10 cellular contexts compared by ENCODE assay signal in genomic region chr18:26386002-26386401, GRCh38.
DNase-seq lines count a peak whose midpoint lies in the region; ATAC-seq, FAIRE-seq and TF ChIP-seq lines count a peak whose summit lies in the region.
"Had no signal": no experiment of that assay in that cellular context is flagged by ENCODE, and none has a peak within 500 bp of the region (broad histone marks: within the 10 kb centered on the region; RNA-seq: fewer than 3 reads in every experiment).

No MANE protein-coding gene starts in this region.

- no peaks in the 10 kb centered on the region for H3K9me3 ChIP-seq in psoas muscle
- no peaks in the 10 kb centered on the region for H3K9me3 ChIP-seq in kidney (ENCODE audit: control insufficient read depth in 1 of 2, low read length in 2 of 2)
- no peaks in the 10 kb centered on the region for H3K9me3 ChIP-seq in Peyer's patch

- no peaks in the 10 kb centered on the region for H3K4me1 ChIP-seq in psoas muscle
- H3K4me1 ChIP-seq in kidney (ENCODE audit: control insufficient read depth in 1 of 2, insufficient read depth in 1 of 2, low read depth in 1 of 2, low read length in 2 of 2) = peaks cover 4 to 7% of the 10 kb centered on the region in 2 donors
- no peaks in the 10 kb centered on the region for H3K4me1 ChIP-seq in Peyer's patch

- no peaks in the 10 kb centered on the region for H3K9me3 Mint-ChIP-seq in stimulated activated effector memory CD8-positive, alpha-beta T cell treated with anti-CD3 and anti-CD28 coated beads, Interleukin-12 subunit alpha, Interleukin-12 subunit beta, amount 100 ng/mL, for 72 hours
- H3K9me3 Mint-ChIP-seq: H9, IgD-negative memory B cell had no signal

- intact Hi-C loops in psoas muscle (cut with DNase I) = no loop called here
- intact Hi-C loops in kidney (cut with DNase I) = no loop called here

- TF ChIP-seq POLR2A in Peyer's patch (IDR thresholded peaks at IDR 0.05) = no peak

- H3K27me3 ChIP-seq in psoas muscle (ENCODE audit: insufficient read depth in 3 of 3, low read length in 2 of 3) = no peaks in the 10 kb centered on the region
- H3K27me3 ChIP-seq in Peyer's patch = no peaks in the 10 kb centered on the region

- peaks cover 10% of the 10 kb centered on the region for H3K36me3 Mint-ChIP-seq in stimulated activated effector memory CD8-positive, alpha-beta T cell treated with anti-CD3 and anti-CD28 coated beads, Interleukin-12 subunit alpha, Interleukin-12 subunit beta, amount 100 ng/mL, for 72 hours

- H3K27ac ChIP-seq in psoas muscle = no peak overlapping the region
- peak overlapping the region in 1 of 2 donors; percentile 17 for H3K27ac ChIP-seq in kidney (ENCODE audit: low read depth in 2 of 2, low read length in 2 of 2)
- H3K27ac ChIP-seq in Peyer's patch = no peak overlapping the region

- ATAC-seq in psoas muscle (peak in 3 of 4 donors; percentile 44 to 53 (median 51)), GM18867 (IDR thresholded peaks at IDR 0.05; ENCODE audit: unreplicated experiment) (no peak)
- no peak for ATAC-seq in stimulated activated effector memory CD8-positive, alpha-beta T cell treated with anti-CD3 and anti-CD28 coated beads, Interleukin-12 subunit alpha, Interleukin-12 subunit beta, amount 100 ng/mL, for 72 hours

- H3K36me3 ChIP-seq in psoas muscle (ENCODE audit: insufficient read depth in 1 of 2, low read depth in 1 of 2) (peaks cover 3 to 8% of the 10 kb centered on the region in 2 donors), kidney (ENCODE audit: control insufficient read depth in 1 of 2, insufficient read depth in 2 of 2, low read length in 2 of 2) (no peaks in the 10 kb centered on the region), Peyer's patch (peaks cover 0 to 5% (median 0%) of the 10 kb centered on the region in 3 donors)

- DNase-seq in GM03348 (ENCODE audit: low spot score) (peak; percentile 52), T1000 (lab: John Stamatoyannopoulos, UW) (peak; percentile 29), foreskin melanocyte (peak; percentile 96), psoas muscle (no peak), kidney (no peak), Peyer's patch (no peak)
- no peak for DNase-seq in stimulated activated effector memory CD8-positive, alpha-beta T cell treated with anti-CD3 and anti-CD28 coated beads, Interleukin-12 subunit alpha, Interleukin-12 subunit beta, amount 100 ng/mL, for 72 hours (ENCODE audit: low spot score in 2 of 2)
- DNase-seq: H9 had no signal

- FAIRE-seq in kidney (lab: Jason Lieb, UNC) = no peak

- no peak overlapping the region for H3K27ac Mint-ChIP-seq in stimulated activated effector memory CD8-positive, alpha-beta T cell treated with anti-CD3 and anti-CD28 coated beads, Interleukin-12 subunit alpha, Interleukin-12 subunit beta, amount 100 ng/mL, for 72 hours
- H3K27ac Mint-ChIP-seq: H9, IgD-negative memory B cell had no signal

- no peak overlapping the region for H3K9ac ChIP-seq in kidney (ENCODE audit: low read length in 2 of 2)

- TF ChIP-seq CTCF in psoas muscle (IDR thresholded peaks at IDR 0.05) (no peak), kidney (IDR thresholded peaks at IDR 0.05; ENCODE audit: borderline replicate concordance, extremely low read depth, insufficient read depth) (no peak), Peyer's patch (IDR thresholded peaks at IDR 0.05) (no peak)

- H3K4me3 ChIP-seq in psoas muscle (no peak overlapping the region), kidney (ENCODE audit: low read length in 2 of 2) (no peak overlapping the region), Peyer's patch (no peak overlapping the region)

- no peak overlapping the region for H3K4me3 Mint-ChIP-seq in stimulated activated effector memory CD8-positive, alpha-beta T cell treated with anti-CD3 and anti-CD28 coated beads, Interleukin-12 subunit alpha, Interleukin-12 subunit beta, amount 100 ng/mL, for 72 hours
- H3K4me3 Mint-ChIP-seq: H9, IgD-negative memory B cell had no signal

- no peaks in the 10 kb centered on the region for H3K4me1 Mint-ChIP-seq in stimulated activated effector memory CD8-positive, alpha-beta T cell treated with anti-CD3 and anti-CD28 coated beads, Interleukin-12 subunit alpha, Interleukin-12 subunit beta, amount 100 ng/mL, for 72 hours
- H3K4me1 Mint-ChIP-seq: H9 had no signal

Comparison
In these comparisons a context has a peak if more than half of its experiments do, and no peak if none do; other contexts are left out.
1. DNase-seq: peak in GM03348 (single experiment), T1000 (single experiment) and foreskin melanocyte (single experiment); none in psoas muscle (0 of 2), kidney (single experiment), Peyer's patch (0 of 3) and stimulated activated effector memory CD8-positive, alpha-beta T cell treated with anti-CD3 and anti-CD28 coated beads, Interleukin-12 subunit alpha, Interleukin-12 subunit beta, amount 100 ng/mL, for 72 hours (0 of 2).
2. ATAC-seq: peak in psoas muscle (3 of 4); none in GM18867 (single experiment) and stimulated activated effector memory CD8-positive, alpha-beta T cell treated with anti-CD3 and anti-CD28 coated beads, Interleukin-12 subunit alpha, Interleukin-12 subunit beta, amount 100 ng/mL, for 72 hours (single experiment).